Comparison of ENCODE assay signal across 18 cellular contexts in genomic region chr7:27123477-27124053, GRCh38. TPM values are rescaled to one million over a fixed set of nuclear protein-coding genes. Genes with fewer than 3 reads are reported as not detected.
DNase-seq lines count a peak whose midpoint lies in the region; TF ChIP-seq lines count a peak whose summit lies in the region.
"Had no signal": no experiment of that assay in that cellular context is flagged by ENCODE, and none has a peak within 500 bp of the region (broad histone marks: within the 10 kb centered on the region; RNA-seq: fewer than 3 reads in every experiment).

No MANE protein-coding gene starts in this region.

- no peak overlapping the region for H3K4me3 ChIP-seq in SJCRH30
- no peak overlapping the region for H3K4me3 ChIP-seq in thyroid gland (replicated peaks in 1 of 3)
- no peak overlapping the region for H3K4me3 ChIP-seq in CD4-positive, alpha-beta memory T cell (ENCODE audit: low read length in 2 of 2)
- H3K4me3 ChIP-seq: prostate gland, tibial artery had no signal

- CTCF ChIA-PET in CD4-positive, alpha-beta memory T cell (lab: Charles Lee; ENCODE audit: partially characterized antibody) = no interaction called here

- DNase-seq in SJCRH30 = no peak
- no peak for DNase-seq in endothelial cell (ENCODE audit: low spot score)
- DNase-seq in mesothelial cell of epicardium (ENCODE audit: low spot score in 2 of 2, unreplicated experiment in 2 of 2) = no peak
- no peak for DNase-seq in thyroid gland
- DNase-seq in CD4-positive, alpha-beta memory T cell = no peak
- DNase-seq in NCI-H2029 (lab: John Stamatoyannopoulos, UW) = no peak
- no peak for DNase-seq in SKM-1 (lab: John Stamatoyannopoulos, UW; ENCODE audit: unreplicated experiment)
- no peak for DNase-seq in DMS53 treated with DMSO at 0.1 percent for 48 hours (lab: John Stamatoyannopoulos, UW; ENCODE audit: unreplicated experiment)
- DNase-seq: activated CD4-positive, alpha-beta T cell treated with anti-CD3 and anti-CD28 coated beads, Interleukin-2, amount 10 ng/mL, durations not matched to agents 24 days and 14 days; activated T-cell treated with anti-CD3 and anti-CD28 coated beads, Interleukin-2, amount 50 U/mL, for 72 hours; C1 segment of cervical spinal cord; HCEC 1CT; NCI-H187; NCI-H526 treated with DMSO at 0.1 percent for 48 hours; tibial artery had no signal

- no peaks in the 10 kb centered on the region for H3K36me3 ChIP-seq in SJCRH30
- H3K36me3 ChIP-seq in thyroid gland = no peaks in the 10 kb centered on the region
- H3K36me3 ChIP-seq in CD4-positive, alpha-beta memory T cell (ENCODE audit: insufficient read depth, low read length) = no peaks in the 10 kb centered on the region
- H3K36me3 ChIP-seq: prostate gland had no signal

- H3K4me1 ChIP-seq in SJCRH30 (peaks cover 13% of the 10 kb centered on the region), thyroid gland (no peaks in the 10 kb centered on the region)
- H3K4me1 ChIP-seq in CD4-positive, alpha-beta memory T cell (ENCODE audit: insufficient read depth, low read length) = no peaks in the 10 kb centered on the region
- H3K4me1 ChIP-seq: prostate gland had no signal

- POLR2A ChIA-PET in CD4-positive, alpha-beta memory T cell (lab: Charles Lee; ENCODE audit: partially characterized antibody) = no interaction called here

- peaks cover 41% of the 10 kb centered on the region for H3K27me3 Mint-ChIP-seq in endothelial cell (ENCODE audit: unreplicated experiment)
- H3K27me3 Mint-ChIP-seq in mesothelial cell of epicardium (ENCODE audit: low read depth) = no peaks in the 10 kb centered on the region
- H3K27me3 Mint-ChIP-seq in CD4-positive, alpha-beta memory T cell = peaks cover 23 to 29% of the 10 kb centered on the region in 2 donors

- peaks cover 31% of the 10 kb centered on the region for H3K4me1 Mint-ChIP-seq in endothelial cell (ENCODE audit: unreplicated experiment)
- H3K4me1 Mint-ChIP-seq in mesothelial cell of epicardium = peaks cover 100% of the 10 kb centered on the region
- no peaks in the 10 kb centered on the region for H3K4me1 Mint-ChIP-seq in CD4-positive, alpha-beta memory T cell
- H3K4me1 Mint-ChIP-seq: activated CD4-positive, alpha-beta T cell treated with anti-CD3 and anti-CD28 coated beads, Interleukin-2, amount 10 ng/mL, durations not matched to agents 24 days and 14 days had no signal

- no peaks in the 10 kb centered on the region for H3K9me3 ChIP-seq in SJCRH30 (replicated peaks)
- H3K9me3 ChIP-seq in thyroid gland = no peaks in the 10 kb centered on the region
- no peaks in the 10 kb centered on the region for H3K9me3 ChIP-seq in CD4-positive, alpha-beta memory T cell (ENCODE audit: control insufficient read depth in 1 of 2, low read length in 2 of 2)
- H3K9me3 ChIP-seq: prostate gland, tibial artery had no signal

- no peak for TF ChIP-seq POLR2A in thyroid gland (IDR thresholded peaks at IDR 0.05)

- TF ChIP-seq CTCF in endothelial cell (IDR thresholded peaks at IDR 0.05; ENCODE audit: unreplicated experiment) (no peak), mesothelial cell of epicardium (IDR thresholded peaks at IDR 0.05; ENCODE audit: unreplicated experiment) (no peak), thyroid gland (IDR thresholded peaks at IDR 0.05) (no peak)

- H3K4me3 Mint-ChIP-seq in endothelial cell (ENCODE audit: unreplicated experiment) (peak overlapping the region; percentile 19), mesothelial cell of epicardium (peak overlapping the region; percentile 88)
- no peak overlapping the region for H3K4me3 Mint-ChIP-seq in CD4-positive, alpha-beta memory T cell
- H3K4me3 Mint-ChIP-seq: activated CD4-positive, alpha-beta T cell treated with anti-CD3 and anti-CD28 coated beads, Interleukin-2, amount 10 ng/mL, durations not matched to agents 24 days and 14 days; activated T-cell treated with anti-CD3 and anti-CD28 coated beads, Interleukin-2, amount 50 U/mL, for 72 hours; dendritic cell treated with granulocyte-macrophage colony-stimulating factor and Interleukin-4, amounts not matched to agents 40 ng/mL and 50 ng/mL, for 4 days; T-helper 1 cell treated with Interleukin-12 subunit alpha and Interleukin-12 subunit beta and Interleukin-4 antibody, amounts not matched to agents 30 μg/mL and 1 μg/mL, for 36 hours had no signal

- no peaks in the 10 kb centered on the region for H3K27me3 ChIP-seq in SJCRH30
- H3K27me3 ChIP-seq in thyroid gland = peaks cover 3% of the 10 kb centered on the region
- peaks cover 4% of the 10 kb centered on the region for H3K27me3 ChIP-seq in CD4-positive, alpha-beta memory T cell (ENCODE audit: insufficient read depth, low read length)
- H3K27me3 ChIP-seq: tibial artery had no signal

- H3K36me3 Mint-ChIP-seq in endothelial cell (ENCODE audit: low read depth, unreplicated experiment) = no peaks in the 10 kb centered on the region
- H3K36me3 Mint-ChIP-seq in mesothelial cell of epicardium = peaks cover 34% of the 10 kb centered on the region
- no peaks in the 10 kb centered on the region for H3K36me3 Mint-ChIP-seq in CD4-positive, alpha-beta memory T cell

- H3K27ac ChIP-seq in SJCRH30 = peak overlapping the region; percentile 6; the same call in 1 of the 2 replicates
- peak overlapping the region in 2 of 3 donors; percentile 50 to 53 for H3K27ac ChIP-seq in thyroid gland
- no peak overlapping the region for H3K27ac ChIP-seq in CD4-positive, alpha-beta memory T cell (ENCODE audit: low read depth, low read length)
- H3K27ac ChIP-seq: prostate gland, tibial artery had no signal

- H3K27ac Mint-ChIP-seq in endothelial cell (ENCODE audit: unreplicated experiment) (no peak overlapping the region), mesothelial cell of epicardium (peak overlapping the region; percentile 100)
- H3K27ac Mint-ChIP-seq in CD4-positive, alpha-beta memory T cell = no peak overlapping the region
- H3K27ac Mint-ChIP-seq: activated CD4-positive, alpha-beta T cell treated with anti-CD3 and anti-CD28 coated beads, Interleukin-2, amount 10 ng/mL, durations not matched to agents 24 days and 14 days; activated T-cell treated with anti-CD3 and anti-CD28 coated beads, Interleukin-2, amount 50 U/mL, for 72 hours; dendritic cell treated with granulocyte-macrophage colony-stimulating factor and Interleukin-4, amounts not matched to agents 40 ng/mL and 50 ng/mL, for 4 days; T-helper 1 cell treated with Interleukin-12 subunit alpha and Interleukin-12 subunit beta and Interleukin-4 antibody, amounts not matched to agents 30 μg/mL and 1 μg/mL, for 36 hours had no signal

- 29 to 49% methylated on average over 19 to 22 of the region's 26 CpGs for WGBS in thyroid gland, 2 donors

- no peaks in the 10 kb centered on the region for H3K9me3 Mint-ChIP-seq in endothelial cell (ENCODE audit: unreplicated experiment)
- H3K9me3 Mint-ChIP-seq in mesothelial cell of epicardium = no peaks in the 10 kb centered on the region
- H3K9me3 Mint-ChIP-seq in CD4-positive, alpha-beta memory T cell = no peaks in the 10 kb centered on the region
- H3K9me3 Mint-ChIP-seq: activated CD4-positive, alpha-beta T cell treated with anti-CD3 and anti-CD28 coated beads, Interleukin-2, amount 10 ng/mL, durations not matched to agents 24 days and 14 days; activated T-cell treated with anti-CD3 and anti-CD28 coated beads, Interleukin-2, amount 50 U/mL, for 72 hours; dendritic cell treated with granulocyte-macrophage colony-stimulating factor and Interleukin-4, amounts not matched to agents 40 ng/mL and 50 ng/mL, for 4 days; T-helper 1 cell treated with Interleukin-12 subunit alpha and Interleukin-12 subunit beta and Interleukin-4 antibody, amounts not matched to agents 30 μg/mL and 1 μg/mL, for 36 hours had no signal

- intact Hi-C loops in thyroid gland (cut with DNase I) = no loop called here
- intact Hi-C loops in CD4-positive, alpha-beta memory T cell (cut with micrococcal nuclease) = no loop called here

RNA-seq across cellular contexts. Expression of gene HOXA4, which starts 7.0 kb away (rescaled TPM):
- total RNA-seq in SJCRH30 (2014; rRNA removed; shearing (Covaris generic)) = 5.3 and 5.6 TPM in 2 replicates
- total RNA-seq in endothelial cell (ENCODE audit: unreplicated experiment) (0.31 TPM), mesothelial cell of epicardium (51.0 to 55.9 TPM (median 54.7 TPM) in 3 replicates), thyroid gland (1 to 10 TPM in 3 of 4 donors, under 1 TPM in 1; 0.56 to 2.1 (median 1.3) TPM)
- under 1 TPM in 1 of 2 experiments, not detected in 1; 0.19 TPM for total RNA-seq in CD4-positive, alpha-beta memory T cell
- polyA plus RNA-seq in CD4-positive, alpha-beta memory T cell = under 1 TPM in 1 of 2 donors, not detected in 1; 0.30 TPM
- total RNA-seq: activated CD4-positive, alpha-beta T cell treated with anti-CD3 and anti-CD28 coated beads, Interleukin-2, amount 10 ng/mL, durations not matched to agents 24 days and 14 days had no signal

RNA-seq across cellular contexts. Expression of gene HOXA5, which starts 19.9 kb away (rescaled TPM):
- total RNA-seq in SJCRH30 (2014; rRNA removed; shearing (Covaris generic)) = 10.4 and 11.9 TPM in 2 replicates
- total RNA-seq in endothelial cell (ENCODE audit: unreplicated experiment) (0.59 TPM), mesothelial cell of epicardium (128 to 133 TPM (median 133 TPM) in 3 replicates), thyroid gland (1 to 10 TPM; 2.0 to 4.4 (median 3.3) TPM)
- total RNA-seq in CD4-positive, alpha-beta memory T cell = not detected
- not detected for polyA plus RNA-seq in CD4-positive, alpha-beta memory T cell
- total RNA-seq: activated CD4-positive, alpha-beta T cell treated with anti-CD3 and anti-CD28 coated beads, Interleukin-2, amount 10 ng/mL, durations not matched to agents 24 days and 14 days had no signal

RNA-seq across cellular contexts. Expression of gene HOXA2, which starts 21.1 kb away (rescaled TPM):
- total RNA-seq in SJCRH30 (2014; rRNA removed; shearing (Covaris generic)) = 2.8 and 4.2 TPM in 2 replicates
- total RNA-seq in endothelial cell (ENCODE audit: unreplicated experiment) = 1.1 TPM
- 30.3 to 33.9 TPM (median 30.8 TPM) in 3 replicates for total RNA-seq in mesothelial cell of epicardium
- 1 to 10 TPM in 2 of 4 donors, under 1 TPM in 2; 0.73 to 2.7 (median 1.7) TPM for total RNA-seq in thyroid gland
- not detected for total RNA-seq in CD4-positive, alpha-beta memory T cell
- not detected for polyA plus RNA-seq in CD4-positive, alpha-beta memory T cell
- total RNA-seq: activated CD4-positive, alpha-beta T cell treated with anti-CD3 and anti-CD28 coated beads, Interleukin-2, amount 10 ng/mL, durations not matched to agents 24 days and 14 days; activated T-cell treated with anti-CD3 and anti-CD28 coated beads, Interleukin-2, amount 50 U/mL, for 72 hours had no signal

RNA-seq across cellular contexts. Expression of gene HOXA6, which starts 24.0 kb away (rescaled TPM):
- total RNA-seq in SJCRH30 (2014; rRNA removed; shearing (Covaris generic)) = 3.8 and 4.6 TPM in 2 replicates
- total RNA-seq in endothelial cell (ENCODE audit: unreplicated experiment) = not detected
- 43.7 to 45.6 TPM (median 44.4 TPM) in 3 replicates for total RNA-seq in mesothelial cell of epicardium
- total RNA-seq in thyroid gland = 1 to 10 TPM in 2 of 4 donors, not detected in 2; 1.1 to 1.6 TPM
- not detected for total RNA-seq in CD4-positive, alpha-beta memory T cell
- polyA plus RNA-seq in CD4-positive, alpha-beta memory T cell = not detected
- total RNA-seq: activated CD4-positive, alpha-beta T cell treated with anti-CD3 and anti-CD28 coated beads, Interleukin-2, amount 10 ng/mL, durations not matched to agents 24 days and 14 days had no signal

RNA-seq across cellular contexts. Expression of gene HOXA1, which starts 27.8 kb away (rescaled TPM):
- total RNA-seq in SJCRH30 (2014; rRNA removed; shearing (Covaris generic)) = 6.8 and 7.3 TPM in 2 replicates
- total RNA-seq in endothelial cell (ENCODE audit: unreplicated experiment) (3.5 TPM), mesothelial cell of epicardium (13.7 to 14.6 TPM (median 14.0 TPM) in 3 replicates), thyroid gland (under 1 TPM in 2 of 4 donors, not detected in 2; 0.67 to 0.78 TPM)
- total RNA-seq in CD4-positive, alpha-beta memory T cell = under 1 TPM; 0.73 to 0.75 TPM
- under 1 TPM; 0.49 to 0.68 TPM for polyA plus RNA-seq in CD4-positive, alpha-beta memory T cell

Comparison
In these comparisons a context has a peak if more than half of its experiments do, and no peak if none do; other contexts are left out.
1. H3K4me3 Mint-ChIP-seq: peak in endothelial cell (single experiment) and mesothelial cell of epicardium (single experiment); none in CD4-positive, alpha-beta memory T cell (0 of 8).
2. RNA of gene HOXA5, which starts 19.9 kb away (total RNA-seq): 128 to 133 TPM in mesothelial cell of epicardium; 10.4 to 11.9 TPM in SJCRH30, 2.0 to 4.4 TPM in thyroid gland, 0.59 TPM in endothelial cell (single experiment) and not detected in CD4-positive, alpha-beta memory T cell; every median in the first group is over 10 times any median in the second.